9 cellular contexts compared by ENCODE assay signal in genomic region chr21:31397515-31397926, GRCh38. TPM values are rescaled to one million over a fixed set of nuclear protein-coding genes. Genes with fewer than 3 reads are reported as not detected.
DNase-seq lines count a peak whose midpoint lies in the region; ATAC-seq and FAIRE-seq lines count a peak whose summit lies in the region.
"Had no signal": no experiment of that assay in that cellular context is flagged by ENCODE, and none has a peak within 500 bp of the region (broad histone marks: within the 10 kb centered on the region; RNA-seq: fewer than 3 reads in every experiment).

No MANE protein-coding gene starts in this region.

- H3K4me3 ChIP-seq in ectodermal cell (ENCODE audit: insufficient read depth, low read depth, low read length), result no peak overlapping the region
- H3K4me3 ChIP-seq: stomach had no signal

- FAIRE-seq in RCC 7860 (lab: Jason Lieb, UNC), result no peak

- H3K36me3 Mint-ChIP-seq in activated T-cell treated with anti-CD3 and anti-CD28 coated beads, Interleukin-2, amount 50 U/mL, for 72 hours (ENCODE audit: insufficient read depth in 2 of 2), result no peaks in the 10 kb centered on the region

- no peaks in the 10 kb centered on the region for H3K9me3 ChIP-seq in ectodermal cell (ENCODE audit: control insufficient read depth, low read length)
- H3K9me3 ChIP-seq: stomach had no signal

- peak overlapping the region in 1 of 2 donors; percentile 60 for H3K4me3 Mint-ChIP-seq in activated T-cell treated with anti-CD3 and anti-CD28 coated beads, Interleukin-2, amount 50 U/mL, for 72 hours

- H3K4me1 ChIP-seq in ectodermal cell (ENCODE audit: control insufficient read depth, insufficient read depth, low read length), result peaks cover 29% of the 10 kb centered on the region
- H3K4me1 ChIP-seq: stomach had no signal

- no peaks in the 10 kb centered on the region for H3K27me3 ChIP-seq in ectodermal cell (ENCODE audit: control insufficient read depth, insufficient read depth, low read length, poor library complexity, severe bottlenecking)
- H3K27me3 ChIP-seq: stomach had no signal

- peak overlapping the region; percentile 40 for H3K27ac ChIP-seq in ectodermal cell (ENCODE audit: insufficient read depth, low read depth, low read length, poor library complexity, severe bottlenecking)
- peak overlapping the region; percentile 39 for H3K27ac ChIP-seq in substantia nigra (ENCODE audit: low read depth, low read length, poor library complexity, severe bottlenecking)
- H3K27ac ChIP-seq: stomach had no signal

- ATAC-seq in activated T-cell treated with anti-CD3 and anti-CD28 coated beads, Interleukin-2, amount 50 U/mL, for 72 hours (replicated peaks in 1 of 2), result no peak

- no peaks in the 10 kb centered on the region for H3K36me3 ChIP-seq in ectodermal cell (ENCODE audit: control insufficient read depth, insufficient read depth, low read length)
- H3K36me3 ChIP-seq: stomach had no signal

- no peaks in the 10 kb centered on the region for H3K9me3 Mint-ChIP-seq in activated T-cell treated with anti-CD3 and anti-CD28 coated beads, Interleukin-2, amount 50 U/mL, for 72 hours

- WGBS in ectodermal cell, 2 experiments, result 83 to 91% methylated on average over 4 to 5 of the region's 5 CpGs

- peak overlapping the region; percentile 90 for H3K27ac Mint-ChIP-seq in activated T-cell treated with anti-CD3 and anti-CD28 coated beads, Interleukin-2, amount 50 U/mL, for 72 hours

- peaks cover 50% of the 10 kb centered on the region for H3K4me1 Mint-ChIP-seq in activated T-cell treated with anti-CD3 and anti-CD28 coated beads, Interleukin-2, amount 50 U/mL, for 72 hours (ENCODE audit: low read depth)

- DNase-seq in activated T-cell treated with anti-CD3 and anti-CD28 coated beads, Interleukin-2, amount 50 U/mL, for 72 hours, result no peak
- DNase-seq in activated T-cell treated with anti-CD3 and anti-CD28 coated beads, Interleukin-2, amount 50 U/mL, for 48 hours, result no peak
- DNase-seq in NCI-H2227 treated with DMSO at 0.1 percent for 48 hours (lab: John Stamatoyannopoulos, UW) (peak; percentile 34), substantia nigra (lab: John Stamatoyannopoulos, UW) (peak in 26 of 49 donors; percentile 7 to 83 (median 36)), RCC 7860 (ENCODE audit: low spot score) (no peak), ACHN (no peak)
- DNase-seq in stimulated activated CD4-positive, alpha-beta T cell treated with anti-CD3 and anti-CD28 coated beads, Interleukin-12 subunit alpha, Interleukin-12 subunit beta, amount 100 ng/mL, for 4 hours, result no peak
- DNase-seq: stomach had no signal

- in situ Hi-C loops in ACHN (cut with HindIII; ENCODE audit: low pct_ligation_motif_present, low pct_unique_long_range_greater_than_20kb, low sequenced_read_pairs), result no loop called here

- H3K27me3 Mint-ChIP-seq in activated T-cell treated with anti-CD3 and anti-CD28 coated beads, Interleukin-2, amount 50 U/mL, for 72 hours (ENCODE audit: low read depth), result no peaks in the 10 kb centered on the region

RNA-seq across cellular contexts. Expression of gene TIAM1, which starts 53.5 kb away (rescaled TPM):
- total RNA-seq in activated T-cell treated with anti-CD3 and anti-CD28 coated beads, Interleukin-2, amount 50 U/mL, for 72 hours, result 10 to 100 TPM; 62.2 to 63.7 TPM
- 68.2 TPM for polyA plus RNA-seq in ectodermal cell (2013, experiment 1 of 4)
- 62.5 TPM for polyA plus RNA-seq in ectodermal cell (2013, experiment 2 of 4)
- 37.0 TPM for polyA plus RNA-seq in ectodermal cell (2013, experiment 3 of 4)
- polyA plus RNA-seq in ectodermal cell (2013, experiment 4 of 4), result 41.7 TPM

Comparison
In these comparisons a context has a peak if more than half of its experiments do, and no peak if none do; other contexts are left out.
1. DNase-seq: peak in NCI-H2227 treated with DMSO at 0.1 percent for 48 hours (single experiment) and substantia nigra (26 of 49); none in activated T-cell treated with anti-CD3 and anti-CD28 coated beads, Interleukin-2, amount 50 U/mL, for 72 hours (0 of 2), activated T-cell treated with anti-CD3 and anti-CD28 coated beads, Interleukin-2, amount 50 U/mL, for 48 hours (0 of 2), stimulated activated CD4-positive, alpha-beta T cell treated with anti-CD3 and anti-CD28 coated beads, Interleukin-12 subunit alpha, Interleukin-12 subunit beta, amount 100 ng/mL, for 4 hours (single experiment), RCC 7860 (single experiment) and ACHN (single experiment).